Comparison of ENCODE assay signal across 18 cellular contexts in genomic region chr10:86461963-86462804, GRCh38. TPM values are rescaled to one million over a fixed set of nuclear protein-coding genes. Genes with fewer than 3 reads are reported as not detected.
DNase-seq lines count a peak whose midpoint lies in the region; ATAC-seq and TF ChIP-seq lines count a peak whose summit lies in the region.
"Had no signal": no experiment of that assay in that cellular context is flagged by ENCODE, and none has a peak within 500 bp of the region (broad histone marks: within the 10 kb centered on the region; RNA-seq: fewer than 3 reads in every experiment).

No MANE protein-coding gene starts in this region.

- no peak overlapping the region for H3K4me3 ChIP-seq in CD8-positive, alpha-beta T cell (ENCODE audit: low read depth, low read length)
- H3K4me3 ChIP-seq in HAP-1 (no peak overlapping the region), mesendoderm (ENCODE audit: low read length) (no peak overlapping the region), body of pancreas (no peak overlapping the region)

- no peak overlapping the region for H3K4me2 ChIP-seq in mesendoderm (ENCODE audit: low read length)

- H3K4me3 Mint-ChIP-seq in CD8-positive, alpha-beta T cell, result no peak overlapping the region
- H3K4me3 Mint-ChIP-seq in effector memory CD8-positive, alpha-beta T cell, result no peak overlapping the region
- H3K4me3 Mint-ChIP-seq: CD4-positive, alpha-beta T cell had no signal

- intact Hi-C loops in CD8-positive, alpha-beta T cell (cut with DNase I, micrococcal nuclease), result loop anchor here in 1 of 2 experiments (5.0 kb wide), 1 partner anchor 40 kb away; no protein-coding TSS in a partner anchor
- intact Hi-C loops in body of pancreas (cut with DNase I), result no loop called here

- in situ Hi-C loops in HAP-1 (cut with MboI; ENCODE audit: low sequenced_read_pairs), result no loop called here

- H3K4me1 Mint-ChIP-seq in CD8-positive, alpha-beta T cell (ENCODE audit: low read depth), result peaks cover 2% of the 10 kb centered on the region
- peaks cover 0 to 4% of the 10 kb centered on the region in 2 donors for H3K4me1 Mint-ChIP-seq in effector memory CD8-positive, alpha-beta T cell (ENCODE audit: low read depth in 2 of 2)

- ATAC-seq in CD8-positive, alpha-beta T cell, result no peak
- ATAC-seq in effector memory CD8-positive, alpha-beta T cell (replicated peaks), result no peak
- ATAC-seq in body of pancreas, result no peak
- ATAC-seq: Panc1 had no signal

- H3K27me3 Mint-ChIP-seq in CD8-positive, alpha-beta T cell (ENCODE audit: low read depth), result no peaks in the 10 kb centered on the region
- no peaks in the 10 kb centered on the region for H3K27me3 Mint-ChIP-seq in effector memory CD8-positive, alpha-beta T cell
- H3K27me3 Mint-ChIP-seq: CD4-positive, alpha-beta T cell had no signal

- no peak overlapping the region for H2BK15ac ChIP-seq in mesendoderm (replicated peaks; ENCODE audit: low read depth)

- CTCF ChIA-PET in CD8-positive, alpha-beta T cell (lab: Charles Lee), result interaction anchor here (0.7 to 1.9 kb wide), 2 partner anchors 42 to 62 kb away, joined by 3 to 5 read pairs; no protein-coding TSS in a partner anchor

- no peak overlapping the region for H2BK5ac ChIP-seq in mesendoderm (ENCODE audit: low read length)

- no peak overlapping the region for H2AK5ac ChIP-seq in mesendoderm (ENCODE audit: low read length)

- H3K4ac ChIP-seq in mesendoderm (ENCODE audit: low read depth, low read length), result no peak overlapping the region

- DNase-seq in CD8-positive, alpha-beta T cell, result no peak
- DNase-seq in HAP-1 (ENCODE audit: low spot score in 2 of 2), result peak; percentile 30 to 93
- no peak for DNase-seq in effector memory CD8-positive, alpha-beta T cell
- peak; percentile 5 for DNase-seq in mesendoderm
- no peak for DNase-seq in hypothalamus (lab: John Stamatoyannopoulos, UW)
- DNase-seq in stimulated activated CD4-positive, alpha-beta T cell treated with anti-CD3 and anti-CD28 coated beads, Interleukin-15, amount 100 ng/mL, for 24 hours, result no peak
- no peak for DNase-seq in body of pancreas
- DNase-seq: ACHN; CD4-positive, alpha-beta T cell; DND-41; GOT3; Karpas-422; NCI-H1105 treated with DMSO at 0.1 percent for 48 hours; NCI-H187 treated with DMSO at 0.1 percent for 48 hours; NCI-H2171; NCI-H774; SHP77 had no signal

- no peak overlapping the region for H4K5ac ChIP-seq in mesendoderm (ENCODE audit: low read length)

- no peak overlapping the region for H3K56ac ChIP-seq in mesendoderm (ENCODE audit: low read length)

- TF ChIP-seq POLR2A in body of pancreas (IDR thresholded peaks at IDR 0.05), result no peak

- no peak overlapping the region for H2BK120ac ChIP-seq in mesendoderm (ENCODE audit: low read depth, low read length)

- no peaks in the 10 kb centered on the region for H3K79me2 ChIP-seq in mesendoderm (ENCODE audit: control insufficient read depth, insufficient read depth, low read length)

- H3K23ac ChIP-seq in mesendoderm (ENCODE audit: low read length), result no peak overlapping the region

- H4K8ac ChIP-seq in mesendoderm (ENCODE audit: low read depth, low read length), result no peak overlapping the region

- H3K27ac ChIP-seq in CD8-positive, alpha-beta T cell (ENCODE audit: low read depth, low read length), result no peak overlapping the region
- no peak overlapping the region for H3K27ac ChIP-seq in mesendoderm (ENCODE audit: low read depth, low read length)
- H3K27ac ChIP-seq in body of pancreas, result no peak overlapping the region

- TF ChIP-seq CTCF in CD8-positive, alpha-beta T cell (IDR thresholded peaks at IDR 0.05), result no peak
- no peak for TF ChIP-seq CTCF in body of pancreas (IDR thresholded peaks at IDR 0.05)

- H3K9me3 Mint-ChIP-seq in CD8-positive, alpha-beta T cell, result no peaks in the 10 kb centered on the region
- no peaks in the 10 kb centered on the region for H3K9me3 Mint-ChIP-seq in effector memory CD8-positive, alpha-beta T cell
- H3K9me3 Mint-ChIP-seq: CD4-positive, alpha-beta T cell had no signal

- WGBS in mesendoderm (ENCODE audit: extremely low coverage, insufficient coverage, low lambda C conversion rate), result no CpG with 5 or more reads among the region's 10 CpGs
- 89 to 96% methylated on average over 10 of the region's 10 CpGs for WGBS in body of pancreas, 2 donors

- H3K27ac Mint-ChIP-seq in CD8-positive, alpha-beta T cell, result peak overlapping the region; percentile 25
- peak overlapping the region; percentile 60 to 77 for H3K27ac Mint-ChIP-seq in effector memory CD8-positive, alpha-beta T cell

- no peak overlapping the region for H3K18ac ChIP-seq in mesendoderm (ENCODE audit: low read length)

- H3K9ac ChIP-seq in mesendoderm (ENCODE audit: low read length), result no peak overlapping the region

- H3K36me3 Mint-ChIP-seq in CD8-positive, alpha-beta T cell, result peaks cover 76% of the 10 kb centered on the region
- peaks cover 87% of the 10 kb centered on the region for H3K36me3 Mint-ChIP-seq in effector memory CD8-positive, alpha-beta T cell (ENCODE audit: insufficient read depth)

- peaks cover 42% of the 10 kb centered on the region for H3K36me3 ChIP-seq in CD8-positive, alpha-beta T cell (ENCODE audit: insufficient read depth, low read length)
- H3K36me3 ChIP-seq in HAP-1 (replicated peaks), result peaks cover 61% of the 10 kb centered on the region
- no peaks in the 10 kb centered on the region for H3K36me3 ChIP-seq in mesendoderm (ENCODE audit: control insufficient read depth, insufficient read depth, low read length)
- peaks cover 10 to 13% of the 10 kb centered on the region in 2 donors for H3K36me3 ChIP-seq in body of pancreas (replicated peaks in 1 of 2; ENCODE audit: insufficient read depth in 1 of 2, low read depth in 2 of 2)

- H3K9me3 ChIP-seq in CD8-positive, alpha-beta T cell (ENCODE audit: low read length), result no peaks in the 10 kb centered on the region
- no peaks in the 10 kb centered on the region for H3K9me3 ChIP-seq in HAP-1
- H3K9me3 ChIP-seq in body of pancreas, result no peaks in the 10 kb centered on the region

- no peaks in the 10 kb centered on the region for H3K27me3 ChIP-seq in CD8-positive, alpha-beta T cell (ENCODE audit: insufficient read depth, low read length)
- H3K27me3 ChIP-seq in HAP-1 (ENCODE audit: low read depth) (no peaks in the 10 kb centered on the region), mesendoderm (ENCODE audit: insufficient read depth, low read length, poor library complexity) (no peaks in the 10 kb centered on the region), body of pancreas (no peaks in the 10 kb centered on the region)

- POLR2A ChIA-PET in CD8-positive, alpha-beta T cell (lab: Charles Lee), result no interaction called here

- H3K4me1 ChIP-seq in CD8-positive, alpha-beta T cell (ENCODE audit: insufficient read depth, low read length), result no peaks in the 10 kb centered on the region
- H3K4me1 ChIP-seq in HAP-1 (peaks cover 13% of the 10 kb centered on the region), mesendoderm (ENCODE audit: control insufficient read depth, low read depth, low read length) (no peaks in the 10 kb centered on the region), body of pancreas (no peaks in the 10 kb centered on the region)

- no peaks in the 10 kb centered on the region for H3K79me1 ChIP-seq in mesendoderm (ENCODE audit: low read length)

RNA-seq across cellular contexts. Expression of gene WAPL, which starts 59.4 kb away (rescaled TPM):
- 10 to 100 TPM; 35.3 to 36.0 TPM for total RNA-seq in CD8-positive, alpha-beta T cell
- 30.4 TPM for polyA plus RNA-seq in mesendoderm (2013, experiment 1 of 2)
- 30.6 TPM for polyA plus RNA-seq in mesendoderm (2013, experiment 2 of 2)
- total RNA-seq in body of pancreas, result 10 to 100 TPM; 24.1 to 38.9 TPM

Comparison
In these comparisons a context has a peak if more than half of its experiments do, and no peak if none do; other contexts are left out.
1. DNase-seq: peak in HAP-1 (2 of 2) and mesendoderm (single experiment); none in CD8-positive, alpha-beta T cell (0 of 7), effector memory CD8-positive, alpha-beta T cell (0 of 3), hypothalamus (0 of 51), stimulated activated CD4-positive, alpha-beta T cell treated with anti-CD3 and anti-CD28 coated beads, Interleukin-15, amount 100 ng/mL, for 24 hours (single experiment) and body of pancreas (0 of 4).